ENCODE assay signal across 8 cellular contexts in the genomic region with DNA sequence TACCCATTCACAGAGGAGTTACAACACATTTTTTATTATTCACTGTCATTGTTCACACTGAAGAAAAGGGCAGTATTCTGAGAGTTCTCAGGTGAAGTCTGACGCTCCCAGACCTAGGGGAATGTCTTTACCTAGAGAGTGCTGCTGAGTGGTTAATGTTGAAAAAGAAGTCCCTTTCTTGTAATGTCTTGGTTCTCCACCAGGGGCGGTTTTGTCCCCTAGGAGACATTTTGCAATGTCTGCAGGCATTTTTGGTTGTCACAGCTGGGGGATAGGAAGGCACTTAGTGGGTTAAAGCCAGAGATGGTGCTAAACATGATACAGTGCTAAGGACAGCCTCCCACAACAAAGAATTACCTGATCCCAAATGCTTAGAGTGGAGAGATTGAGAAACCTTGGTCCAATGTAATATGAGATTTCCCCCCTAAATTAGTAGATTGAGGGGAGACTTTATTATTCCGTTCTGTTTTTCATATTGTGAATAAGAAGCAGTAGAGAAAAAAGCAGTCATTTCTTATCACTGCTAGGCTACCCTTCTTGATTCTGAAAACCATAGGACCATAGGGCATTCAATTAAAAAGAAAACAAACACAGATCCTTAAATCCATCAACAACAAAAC. TPM values are rescaled to one million over a fixed set of nuclear protein-coding genes. Genes with fewer than 3 reads are reported as not detected.
A peak's percentile ranks its signal among the peaks of the same experiment; 100 is the strongest.
DNase-seq lines count a peak whose midpoint lies in the region; ATAC-seq and TF ChIP-seq lines count a peak whose summit lies in the region.

No MANE protein-coding gene starts in this region.

- WGBS in transverse colon (ENCODE audit: low coverage in 1 of 2), 2 donors = 83 to 86% methylated on average over 3 of the region's 3 CpGs

- in situ Hi-C loops in transverse colon (cut with MboI; ENCODE audit: low pct_ligation_motif_present in 1 of 4, low pct_unique_long_range_greater_than_20kb in 1 of 4, low sequenced_read_pairs in 3 of 4) = no loop called here

- H3K4me1 ChIP-seq in right atrium auricular region = peaks cover 0 to 10% of the 10 kb centered on the region in 2 donors
- H3K4me1 ChIP-seq in transverse colon = peaks cover 3 to 27% (median 8%) of the 10 kb centered on the region in 4 donors
- H3K4me1 ChIP-seq in vagina = peaks cover 15% of the 10 kb centered on the region

- TF ChIP-seq POLR2A in erythroblast (IDR thresholded peaks at IDR 0.05; ENCODE audit: low read length) = no peak
- no peak for TF ChIP-seq POLR2A in transverse colon (IDR thresholded peaks at IDR 0.05)
- no peak for TF ChIP-seq POLR2A in vagina (IDR thresholded peaks at IDR 0.05)

- intact Hi-C loops in cardiac septum (cut with DNase I) = no loop called here
- intact Hi-C loops in transverse colon (cut with DNase I; ENCODE audit: low total_unique reads) = no loop called here
- intact Hi-C loops in vagina (cut with DNase I) = no loop called here

- H3K4me3 ChIP-seq in right atrium auricular region = no peak overlapping the region
- no peak overlapping the region for H3K4me3 ChIP-seq in transverse colon
- no peak overlapping the region for H3K4me3 ChIP-seq in vagina

- H3K36me3 ChIP-seq in right atrium auricular region (no peaks in the 10 kb centered on the region), transverse colon (no peaks in the 10 kb centered on the region), vagina (no peaks in the 10 kb centered on the region)

- no peak overlapping the region for H3K27ac ChIP-seq in right atrium auricular region
- no peak overlapping the region for H3K27ac ChIP-seq in transverse colon
- H3K27ac ChIP-seq in vagina = no peak overlapping the region

- TF ChIP-seq CTCF in right atrium auricular region (IDR thresholded peaks at IDR 0.05) (peak; percentile 17 to 59), transverse colon (IDR thresholded peaks at IDR 0.05) (peak in 4 of 5 experiments; percentile 12 to 39 (median 25)), vagina (IDR thresholded peaks at IDR 0.05) (no peak)

- H3K9me3 ChIP-seq in right atrium auricular region = no peaks in the 10 kb centered on the region
- no peaks in the 10 kb centered on the region for H3K9me3 ChIP-seq in transverse colon
- no peaks in the 10 kb centered on the region for H3K9me3 ChIP-seq in vagina

- TF ChIP-seq EP300 in transverse colon (IDR thresholded peaks at IDR 0.05; ENCODE audit: low read depth) = no peak

- H3K27me3 ChIP-seq in right atrium auricular region (no peaks in the 10 kb centered on the region), transverse colon (no peaks in the 10 kb centered on the region), vagina (no peaks in the 10 kb centered on the region)

- DNase-seq in right atrium auricular region (ENCODE audit: low spot score) (no peak), cardiac septum (ENCODE audit: low spot score) (no peak), OCI-M1 (lab: John Stamatoyannopoulos, UW) (peak; percentile 74), erythroblast (lab: John Stamatoyannopoulos, UW) (peak; percentile 61 to 72), transverse colon (no peak), superior temporal gyrus (ENCODE audit: extremely low spot score) (no peak), vagina (ENCODE audit: extremely low spot score in 2 of 2) (no peak)

- ATAC-seq in GM18511 (IDR thresholded peaks at IDR 0.05; ENCODE audit: unreplicated experiment) = no peak

RNA-seq across cellular contexts. Expression of gene UMAD1, which starts 13.1 kb away (rescaled TPM):
- total RNA-seq in right atrium auricular region (10 to 100 TPM in 1 of 2 donors, 1 to 10 TPM in 1; 9.2 to 17.7 TPM), cardiac septum (16.3 TPM), transverse colon (10 to 100 TPM in 2 of 4 donors, 1 to 10 TPM in 1, under 1 TPM in 1; 0.40 to 21.3 (median 14.6) TPM), vagina (6.9 TPM)

Comparison
In these comparisons a context has a peak if more than half of its experiments do, and no peak if none do; other contexts are left out.
1. DNase-seq: peak in OCI-M1 (single experiment) and erythroblast (2 of 2); none in right atrium auricular region (single experiment), cardiac septum (single experiment), transverse colon (single experiment), superior temporal gyrus (single experiment) and vagina (0 of 2).
2. CTCF ChIP-seq: peak in right atrium auricular region (2 of 2) and transverse colon (4 of 5); none in vagina (0 of 3).